1 cellular context compared by ENCODE assay signal in the genomic region with DNA sequence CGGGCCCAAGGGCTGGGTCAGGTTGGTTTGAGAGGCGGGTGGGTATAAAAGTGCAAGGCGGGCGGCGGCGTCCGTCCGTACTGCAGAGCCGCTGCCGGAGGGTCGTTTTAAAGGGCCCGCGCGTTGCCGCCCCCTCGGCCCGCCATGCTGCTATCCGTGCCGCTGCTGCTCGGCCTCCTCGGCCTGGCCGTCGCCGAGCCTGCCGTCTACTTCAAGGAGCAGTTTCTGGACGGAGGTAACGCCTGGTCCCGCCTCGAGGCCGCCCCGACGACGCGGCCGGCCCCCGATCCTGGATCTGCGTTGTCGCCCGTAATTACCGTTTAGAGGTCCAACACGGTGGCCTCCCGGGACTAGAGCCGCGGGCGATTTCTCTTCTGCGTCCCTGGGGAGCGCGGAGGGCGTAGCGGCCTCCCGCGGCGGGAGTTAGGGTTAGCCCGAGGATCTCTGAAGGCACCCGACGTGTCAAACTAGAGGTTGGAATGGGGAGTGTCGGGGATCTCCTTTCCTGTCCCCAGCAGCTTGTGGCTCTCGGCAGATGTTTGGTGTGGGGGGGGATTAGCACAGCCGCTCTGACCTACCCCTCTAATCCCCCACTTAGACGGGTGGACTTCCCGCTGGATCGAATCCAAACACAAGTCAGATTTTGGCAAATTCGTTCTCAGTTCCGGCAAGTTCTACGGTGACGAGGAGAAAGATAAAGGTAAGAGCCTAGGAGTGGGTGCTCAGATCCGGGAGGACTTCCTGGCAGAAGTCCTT.
TF ChIP-seq lines count a peak whose summit lies in the region.

Gene CALR, plus strand, starts transcription at position 74 of the 756 bp plus-strand sequence. Its CDS starts 71 bp downstream, at position 145.

TF ChIP-seq in GM23338, 12 proteins besides CTCF, POLR2A, EP300 and RAD21 (continued from another document):
- TF ChIP-seq, protein P1, sequence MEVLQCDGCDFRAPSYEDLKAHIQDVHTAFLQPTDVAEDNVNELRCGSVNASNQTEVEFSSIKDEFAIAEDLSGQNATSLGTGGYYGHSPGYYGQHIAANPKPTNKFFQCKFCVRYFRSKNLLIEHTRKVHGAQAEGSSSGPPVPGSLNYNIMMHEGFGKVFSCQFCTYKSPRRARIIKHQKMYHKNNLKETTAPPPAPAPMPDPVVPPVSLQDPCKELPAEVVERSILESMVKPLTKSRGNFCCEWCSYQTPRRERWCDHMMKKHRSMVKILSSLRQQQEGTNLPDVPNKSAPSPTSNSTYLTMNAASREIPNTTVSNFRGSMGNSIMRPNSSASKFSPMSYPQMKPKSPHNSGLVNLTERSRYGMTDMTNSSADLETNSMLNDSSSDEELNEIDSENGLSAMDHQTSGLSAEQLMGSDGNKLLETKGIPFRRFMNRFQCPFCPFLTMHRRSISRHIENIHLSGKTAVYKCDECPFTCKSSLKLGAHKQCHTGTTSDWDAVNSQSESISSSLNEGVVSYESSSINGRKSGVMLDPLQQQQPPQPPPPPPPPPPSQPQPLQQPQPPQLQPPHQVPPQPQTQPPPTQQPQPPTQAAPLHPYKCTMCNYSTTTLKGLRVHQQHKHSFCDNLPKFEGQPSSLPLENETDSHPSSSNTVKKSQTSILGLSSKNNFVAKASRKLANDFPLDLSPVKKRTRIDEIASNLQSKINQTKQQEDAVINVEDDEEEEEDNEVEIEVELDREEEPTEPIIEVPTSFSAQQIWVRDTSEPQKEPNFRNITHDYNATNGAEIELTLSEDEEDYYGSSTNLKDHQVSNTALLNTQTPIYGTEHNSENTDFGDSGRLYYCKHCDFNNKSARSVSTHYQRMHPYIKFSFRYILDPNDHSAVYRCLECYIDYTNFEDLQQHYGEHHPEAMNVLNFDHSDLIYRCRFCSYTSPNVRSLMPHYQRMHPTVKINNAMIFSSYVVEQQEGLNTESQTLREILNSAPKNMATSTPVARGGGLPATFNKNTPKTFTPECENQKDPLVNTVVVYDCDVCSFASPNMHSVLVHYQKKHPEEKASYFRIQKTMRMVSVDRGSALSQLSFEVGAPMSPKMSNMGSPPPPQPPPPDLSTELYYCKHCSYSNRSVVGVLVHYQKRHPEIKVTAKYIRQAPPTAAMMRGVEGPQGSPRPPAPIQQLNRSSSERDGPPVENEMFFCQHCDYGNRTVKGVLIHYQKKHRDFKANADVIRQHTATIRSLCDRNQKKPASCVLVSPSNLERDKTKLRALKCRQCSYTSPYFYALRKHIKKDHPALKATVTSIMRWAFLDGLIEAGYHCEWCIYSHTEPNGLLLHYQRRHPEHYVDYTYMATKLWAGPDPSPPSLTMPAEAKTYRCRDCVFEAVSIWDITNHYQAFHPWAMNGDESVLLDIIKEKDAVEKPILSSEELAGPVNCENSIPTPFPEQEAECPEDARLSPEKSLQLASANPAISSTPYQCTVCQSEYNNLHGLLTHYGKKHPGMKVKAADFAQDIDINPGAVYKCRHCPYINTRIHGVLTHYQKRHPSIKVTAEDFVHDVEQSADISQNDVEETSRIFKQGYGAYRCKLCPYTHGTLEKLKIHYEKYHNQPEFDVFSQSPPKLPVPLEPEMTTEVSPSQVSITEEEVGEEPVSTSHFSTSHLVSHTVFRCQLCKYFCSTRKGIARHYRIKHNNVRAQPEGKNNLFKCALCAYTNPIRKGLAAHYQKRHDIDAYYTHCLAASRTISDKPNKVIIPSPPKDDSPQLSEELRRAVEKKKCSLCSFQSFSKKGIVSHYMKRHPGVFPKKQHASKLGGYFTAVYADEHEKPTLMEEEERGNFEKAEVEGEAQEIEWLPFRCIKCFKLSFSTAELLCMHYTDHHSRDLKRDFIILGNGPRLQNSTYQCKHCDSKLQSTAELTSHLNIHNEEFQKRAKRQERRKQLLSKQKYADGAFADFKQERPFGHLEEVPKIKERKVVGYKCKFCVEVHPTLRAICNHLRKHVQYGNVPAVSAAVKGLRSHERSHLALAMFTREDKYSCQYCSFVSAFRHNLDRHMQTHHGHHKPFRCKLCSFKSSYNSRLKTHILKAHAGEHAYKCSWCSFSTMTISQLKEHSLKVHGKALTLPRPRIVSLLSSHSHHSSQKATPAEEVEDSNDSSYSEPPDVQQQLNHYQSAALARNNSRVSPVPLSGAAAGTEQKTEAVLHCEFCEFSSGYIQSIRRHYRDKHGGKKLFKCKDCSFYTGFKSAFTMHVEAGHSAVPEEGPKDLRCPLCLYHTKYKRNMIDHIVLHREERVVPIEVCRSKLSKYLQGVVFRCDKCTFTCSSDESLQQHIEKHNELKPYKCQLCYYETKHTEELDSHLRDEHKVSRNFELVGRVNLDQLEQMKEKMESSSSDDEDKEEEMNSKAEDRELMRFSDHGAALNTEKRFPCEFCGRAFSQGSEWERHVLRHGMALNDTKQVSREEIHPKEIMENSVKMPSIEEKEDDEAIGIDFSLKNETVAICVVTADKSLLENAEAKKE (CRISPR knock-in tag; IDR thresholded peaks at IDR 0.05) = no peak
- TF ChIP-seq ETS1 (IDR thresholded peaks at IDR 0.05) (0 out of 2 replicates have a peak, but pooled peaks have one; percentile 24), EZH2 (IDR thresholded peaks at IDR 0.05; ENCODE audit: low read depth, unreplicated experiment) (no peak), EZH2phosphoT487 (IDR thresholded peaks at IDR 0.05; ENCODE audit: unreplicated experiment) (no peak), POLR2AphosphoS5 (IDR thresholded peaks at IDR 0.05; ENCODE audit: low read depth) (peak; percentile 96), NANOG (IDR thresholded peaks at IDR 0.05; ENCODE audit: borderline replicate concordance) (peak; percentile 23; the same call in 1 of the 2 replicates), ZNF331 (CRISPR knock-in tag; IDR thresholded peaks at IDR 0.05; ENCODE audit: low read depth) (no peak), CREB1 (CRISPR knock-in tag; IDR thresholded peaks at IDR 0.05; ENCODE audit: low read depth) (no peak), JUNB (IDR thresholded peaks at IDR 0.05; ENCODE audit: unreplicated experiment) (no peak)
- TF ChIP-seq, protein P2, sequence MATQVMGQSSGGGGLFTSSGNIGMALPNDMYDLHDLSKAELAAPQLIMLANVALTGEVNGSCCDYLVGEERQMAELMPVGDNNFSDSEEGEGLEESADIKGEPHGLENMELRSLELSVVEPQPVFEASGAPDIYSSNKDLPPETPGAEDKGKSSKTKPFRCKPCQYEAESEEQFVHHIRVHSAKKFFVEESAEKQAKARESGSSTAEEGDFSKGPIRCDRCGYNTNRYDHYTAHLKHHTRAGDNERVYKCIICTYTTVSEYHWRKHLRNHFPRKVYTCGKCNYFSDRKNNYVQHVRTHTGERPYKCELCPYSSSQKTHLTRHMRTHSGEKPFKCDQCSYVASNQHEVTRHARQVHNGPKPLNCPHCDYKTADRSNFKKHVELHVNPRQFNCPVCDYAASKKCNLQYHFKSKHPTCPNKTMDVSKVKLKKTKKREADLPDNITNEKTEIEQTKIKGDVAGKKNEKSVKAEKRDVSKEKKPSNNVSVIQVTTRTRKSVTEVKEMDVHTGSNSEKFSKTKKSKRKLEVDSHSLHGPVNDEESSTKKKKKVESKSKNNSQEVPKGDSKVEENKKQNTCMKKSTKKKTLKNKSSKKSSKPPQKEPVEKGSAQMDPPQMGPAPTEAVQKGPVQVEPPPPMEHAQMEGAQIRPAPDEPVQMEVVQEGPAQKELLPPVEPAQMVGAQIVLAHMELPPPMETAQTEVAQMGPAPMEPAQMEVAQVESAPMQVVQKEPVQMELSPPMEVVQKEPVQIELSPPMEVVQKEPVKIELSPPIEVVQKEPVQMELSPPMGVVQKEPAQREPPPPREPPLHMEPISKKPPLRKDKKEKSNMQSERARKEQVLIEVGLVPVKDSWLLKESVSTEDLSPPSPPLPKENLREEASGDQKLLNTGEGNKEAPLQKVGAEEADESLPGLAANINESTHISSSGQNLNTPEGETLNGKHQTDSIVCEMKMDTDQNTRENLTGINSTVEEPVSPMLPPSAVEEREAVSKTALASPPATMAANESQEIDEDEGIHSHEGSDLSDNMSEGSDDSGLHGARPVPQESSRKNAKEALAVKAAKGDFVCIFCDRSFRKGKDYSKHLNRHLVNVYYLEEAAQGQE (IDR thresholded peaks at IDR 0.05; ENCODE audit: unreplicated experiment) = no peak
